In genomic region chr7:47215049-47215448, GRCh38 we compare ENCODE assay signal across 24 cellular contexts.
"Had no signal": no experiment of that assay in that cellular context is flagged by ENCODE, and none has a peak within 500 bp of the region (broad histone marks: within the 10 kb centered on the region; RNA-seq: fewer than 3 reads in every experiment).

No MANE protein-coding gene starts in this region.

- H3K4me1 ChIP-seq: breast epithelium, SJCRH30 had no signal

- H3K4me2 ChIP-seq: KMS-11, PC-9, SK-N-SH had no signal

- H3K27me3 ChIP-seq: breast epithelium had no signal

- ATAC-seq: activated CD8-positive, alpha-beta T cell treated with anti-CD3 and anti-CD28 coated beads, Interleukin-2, amount 10 ng/mL, durations not matched to agents 7 days and 5 days; T-helper 17 cell; WTC11 had no signal

- H3K9ac ChIP-seq: KMS-11, SK-N-SH had no signal

- H3K27ac ChIP-seq: breast epithelium, KMS-11, PC-9, SJCRH30 had no signal

- H2AFZ ChIP-seq: PC-9 had no signal

- H3K9me3 ChIP-seq: breast epithelium, SJCRH30, SK-N-SH had no signal

- H3K36me3 ChIP-seq: breast epithelium, SJCRH30 had no signal

- H3K4me3 ChIP-seq: breast epithelium, PC-9, SJCRH30 had no signal

- DNase-seq: activated CD4-positive, alpha-beta T cell treated with anti-CD3 and anti-CD28 coated beads for 48 hours; activated CD4-positive, alpha-beta T cell treated with anti-CD3 and anti-CD28 coated beads, Interleukin-2, amount 50 U/mL, for 4 hours; activated CD4-positive, CD25-positive, alpha-beta regulatory T cell treated with anti-CD3 and anti-CD28 coated beads, Interleukin-2, amount 50 U/mL, for 72 hours; activated CD8-positive, alpha-beta memory T cell treated with anti-CD3 and anti-CD28 coated beads, Interleukin-2, amount 50 U/mL, for 48 hours; activated CD8-positive, alpha-beta T cell treated with anti-CD3 and anti-CD28 coated beads, Interleukin-2, amount 10 ng/mL, durations not matched to agents 7 days and 5 days; activated naive CD4-positive, alpha-beta T cell treated with anti-CD3 and anti-CD28 coated beads, Interleukin-2, amount 50 U/mL, for 16 hours; activated naive CD8-positive, alpha-beta T cell treated with anti-CD3 and anti-CD28 coated beads, Interleukin-2, amount 10 ng/mL, durations not matched to agents 7 days and 5 days; activated T-cell treated with anti-CD3 and anti-CD28 coated beads, Interleukin-2, amount 50 U/mL, for 1 hour; aorta; NCI-H1092; NCI-H1417 treated with DMSO at 0.1 percent for 48 hours; NCI-H1694; NCI-H2029; NCI-H345; NCI-H510A treated with DMSO at 0.1 percent for 48 hours; NCI-H69; PC-9; SJCRH30; SK-N-SH; T-helper 17 cell; T-helper 9 cell had no signal
